ENCODE assay signal across 12 cellular contexts in genomic region chr10:15210521-15210920, GRCh38. TPM values are rescaled to one million over a fixed set of nuclear protein-coding genes. Genes with fewer than 3 reads are reported as not detected.
DNase-seq lines count a peak whose midpoint lies in the region; ATAC-seq and TF ChIP-seq lines count a peak whose summit lies in the region.
"Had no signal": no experiment of that assay in that cellular context is flagged by ENCODE, and none has a peak within 500 bp of the region (broad histone marks: within the 10 kb centered on the region; RNA-seq: fewer than 3 reads in every experiment).

No MANE protein-coding gene starts in this region.

- H3K27ac ChIP-seq in GM23338 (ENCODE audit: low read depth) = peak overlapping the region; percentile 71
- no peak overlapping the region for H3K27ac ChIP-seq in parathyroid adenoma

- ATAC-seq in GM23338 = no peak
- no peak for ATAC-seq in activated T-helper 17 cell treated with anti-CD3 and anti-CD28 coated beads, Interleukin-2, amount 50 U/mL, for 72 hours (replicated peaks)
- ATAC-seq in HG02588 (IDR thresholded peaks at IDR 0.05; ENCODE audit: unreplicated experiment) = no peak

- H3K27ac Mint-ChIP-seq in activated naive CD4-positive, alpha-beta T cell treated with anti-CD3 and anti-CD28 coated beads, Interleukin-2, amount 50 U/mL, for 24 hours = peak overlapping the region; percentile 60
- no peak overlapping the region for H3K27ac Mint-ChIP-seq in GM23338
- no peak overlapping the region for H3K27ac Mint-ChIP-seq in activated T-helper 17 cell treated with anti-CD3 and anti-CD28 coated beads, Interleukin-2, amount 50 U/mL, for 72 hours
- H3K27ac Mint-ChIP-seq: CD14-positive monocyte had no signal

- peaks cover 6% of the 10 kb centered on the region; the same call in 1 of the 2 replicates for H3F3A ChIP-seq in GM23338 (replicated peaks; ENCODE audit: low read depth)

- H3K4me3 ChIP-seq in GM23338 (no peak overlapping the region), parathyroid adenoma (ENCODE audit: low read depth, low read length) (no peak overlapping the region)
- H3K4me3 ChIP-seq: A549 had no signal

- peaks cover 60% of the 10 kb centered on the region for H3K4me1 Mint-ChIP-seq in activated naive CD4-positive, alpha-beta T cell treated with anti-CD3 and anti-CD28 coated beads, Interleukin-2, amount 50 U/mL, for 24 hours
- peaks cover 8% of the 10 kb centered on the region for H3K4me1 Mint-ChIP-seq in GM23338
- peaks cover 23% of the 10 kb centered on the region for H3K4me1 Mint-ChIP-seq in activated T-helper 17 cell treated with anti-CD3 and anti-CD28 coated beads, Interleukin-2, amount 50 U/mL, for 72 hours

- TF ChIP-seq CTCF in GM23338 (conservative IDR thresholded peaks at IDR 0.05; ENCODE audit: low read depth in 2 of 2) = no peak
- TF ChIP-seq CTCF in parathyroid adenoma (IDR thresholded peaks at IDR 0.05) = no peak

- H3K4me1 ChIP-seq in GM23338 (ENCODE audit: insufficient read depth) = no peaks in the 10 kb centered on the region
- H3K4me1 ChIP-seq in parathyroid adenoma = no peaks in the 10 kb centered on the region
- H3K4me1 ChIP-seq: Peyer's patch had no signal

- no peaks in the 10 kb centered on the region for H3K9me3 Mint-ChIP-seq in activated naive CD4-positive, alpha-beta T cell treated with anti-CD3 and anti-CD28 coated beads, Interleukin-2, amount 50 U/mL, for 24 hours
- H3K9me3 Mint-ChIP-seq in GM23338 = no peaks in the 10 kb centered on the region
- peaks cover 3% of the 10 kb centered on the region for H3K9me3 Mint-ChIP-seq in activated T-helper 17 cell treated with anti-CD3 and anti-CD28 coated beads, Interleukin-2, amount 50 U/mL, for 72 hours

- peak overlapping the region; percentile 6 for H3K4me3 Mint-ChIP-seq in activated naive CD4-positive, alpha-beta T cell treated with anti-CD3 and anti-CD28 coated beads, Interleukin-2, amount 50 U/mL, for 24 hours
- no peak overlapping the region for H3K4me3 Mint-ChIP-seq in GM23338
- H3K4me3 Mint-ChIP-seq in activated T-helper 17 cell treated with anti-CD3 and anti-CD28 coated beads, Interleukin-2, amount 50 U/mL, for 72 hours = peak overlapping the region; percentile 32

- no peaks in the 10 kb centered on the region for H3K9me2 ChIP-seq in GM23338 (ENCODE audit: insufficient read depth)

- DNase-seq in activated naive CD4-positive, alpha-beta T cell (lab: John Stamatoyannopoulos, UW) = no peak
- DNase-seq in GM23338 (ENCODE audit: low spot score) (no peak), hepatic stellate cell (ENCODE audit: low spot score) (no peak), SIG-M5 treated with dmso at 0.1 percent for 504 hours (lab: John Stamatoyannopoulos, UW; ENCODE audit: unreplicated experiment) (no peak)
- DNase-seq: NCI-H2029 treated with DMSO at 0.1 percent for 48 hours had no signal

- no peaks in the 10 kb centered on the region for H3K9me3 ChIP-seq in parathyroid adenoma (ENCODE audit: control insufficient read depth, low read length)
- H3K9me3 ChIP-seq: A549, Peyer's patch had no signal

- H3K79me2 ChIP-seq in GM23338 (replicated peaks; ENCODE audit: insufficient read depth) = no peaks in the 10 kb centered on the region
- H3K79me2 ChIP-seq in parathyroid adenoma = no peaks in the 10 kb centered on the region

- H3K4me2 ChIP-seq in GM23338 = no peak overlapping the region
- H3K4me2 ChIP-seq in parathyroid adenoma (ENCODE audit: low read length) = no peak overlapping the region

- H3K27me3 Mint-ChIP-seq in activated naive CD4-positive, alpha-beta T cell treated with anti-CD3 and anti-CD28 coated beads, Interleukin-2, amount 50 U/mL, for 24 hours = no peaks in the 10 kb centered on the region
- H3K27me3 Mint-ChIP-seq in GM23338 (ENCODE audit: insufficient read depth, low read depth, poor library complexity) = no peaks in the 10 kb centered on the region
- no peaks in the 10 kb centered on the region for H3K27me3 Mint-ChIP-seq in activated T-helper 17 cell treated with anti-CD3 and anti-CD28 coated beads, Interleukin-2, amount 50 U/mL, for 72 hours

- H3K9ac ChIP-seq in parathyroid adenoma = no peak overlapping the region

- no peaks in the 10 kb centered on the region for H3K36me3 ChIP-seq in GM23338 (ENCODE audit: insufficient read depth)
- H3K36me3 ChIP-seq in parathyroid adenoma (ENCODE audit: control insufficient read depth, insufficient read depth, low read length) = no peaks in the 10 kb centered on the region

- H3K27me3 ChIP-seq in GM23338 (ENCODE audit: insufficient read depth) (no peaks in the 10 kb centered on the region), parathyroid adenoma (ENCODE audit: control insufficient read depth, insufficient read depth, low read length) (no peaks in the 10 kb centered on the region)
- H3K27me3 ChIP-seq: Peyer's patch had no signal

- peaks cover 3% of the 10 kb centered on the region for H3K36me3 Mint-ChIP-seq in activated naive CD4-positive, alpha-beta T cell treated with anti-CD3 and anti-CD28 coated beads, Interleukin-2, amount 50 U/mL, for 24 hours
- H3K36me3 Mint-ChIP-seq in GM23338 (ENCODE audit: low read depth) = peaks cover 17% of the 10 kb centered on the region
- H3K36me3 Mint-ChIP-seq in activated T-helper 17 cell treated with anti-CD3 and anti-CD28 coated beads, Interleukin-2, amount 50 U/mL, for 72 hours (ENCODE audit: low read depth) = peaks cover 16% of the 10 kb centered on the region
- H3K36me3 Mint-ChIP-seq: CD14-positive monocyte had no signal

- H2AFZ ChIP-seq in GM23338 = no peak overlapping the region
- peak overlapping the region; percentile 81 for H2AFZ ChIP-seq in parathyroid adenoma

- H4K20me1 ChIP-seq in GM23338 (replicated peaks; ENCODE audit: insufficient read depth) = no peaks in the 10 kb centered on the region

TF ChIP-seq in GM23338, 12 proteins besides CTCF, POLR2A, EP300 and RAD21 (continues in another document):
- TF ChIP-seq POLR2AphosphoS5 (IDR thresholded peaks at IDR 0.05; ENCODE audit: low read depth) (no peak), ZNF331 (CRISPR knock-in tag; IDR thresholded peaks at IDR 0.05; ENCODE audit: low read depth) (no peak), JUNB (IDR thresholded peaks at IDR 0.05; ENCODE audit: unreplicated experiment) (no peak), CREB1 (CRISPR knock-in tag; IDR thresholded peaks at IDR 0.05; ENCODE audit: low read depth) (no peak), STAT1 (IDR thresholded peaks at IDR 0.05; ENCODE audit: unreplicated experiment) (no peak), ZNF114 (CRISPR knock-in tag; IDR thresholded peaks at IDR 0.05) (no peak), REST (IDR thresholded peaks at IDR 0.05; ENCODE audit: unreplicated experiment) (no peak)

RNA-seq across cellular contexts. Expression of gene NMT2, which starts 42.0 kb away (rescaled TPM):
- total RNA-seq in GM23338 (2014; rRNA removed; shearing (Covaris generic)) = 16.8 and 17.4 TPM in 2 replicates
- polyA plus RNA-seq in GM23338 (2016; fragmentation: Nextera tagmentation; extraction: Ambion mirVana) = 10.1 and 11.7 TPM in 2 replicates
- 10 to 100 TPM; 18.4 to 35.6 TPM for total RNA-seq in activated T-helper 17 cell treated with anti-CD3 and anti-CD28 coated beads, Interleukin-2, amount 50 U/mL, for 72 hours
